In genomic region chr9:131237311-131237710, GRCh38 we compare ENCODE assay signal across 9 cellular contexts. TPM values are rescaled to one million over a fixed set of nuclear protein-coding genes. Genes with fewer than 3 reads are reported as not detected.
DNase-seq lines count a peak whose midpoint lies in the region; ATAC-seq, FAIRE-seq and TF ChIP-seq lines count a peak whose summit lies in the region.
"Had no signal": no experiment of that assay in that cellular context is flagged by ENCODE, and none has a peak within 500 bp of the region (broad histone marks: within the 10 kb centered on the region; RNA-seq: fewer than 3 reads in every experiment).

No MANE protein-coding gene starts in this region.

- peaks cover 16% of the 10 kb centered on the region for H3K36me3 Mint-ChIP-seq in activated CD4-positive, alpha-beta memory T cell treated with anti-CD3 and anti-CD28 coated beads for 36 hours

- H3K4me1 Mint-ChIP-seq in activated CD4-positive, alpha-beta memory T cell treated with anti-CD3 and anti-CD28 coated beads for 36 hours (ENCODE audit: low read depth) = peaks cover 49% of the 10 kb centered on the region

- TF ChIP-seq CTCF in heart right ventricle (IDR thresholded peaks at IDR 0.05) (no peak), kidney (IDR thresholded peaks at IDR 0.05; ENCODE audit: borderline replicate concordance, extremely low read depth, insufficient read depth) (no peak), upper lobe of left lung (IDR thresholded peaks at IDR 0.05) (no peak)

- DNase-seq in heart right ventricle (no peak), left ventricle myocardium superior (no peak), kidney (peak; percentile 46), upper lobe of left lung (no peak), midbrain (lab: John Stamatoyannopoulos, UW) (no peak), epidermal melanocyte (ENCODE audit: insufficient read length, low spot score) (no peak), NCI-H1105 (lab: John Stamatoyannopoulos, UW) (no peak)
- no peak for DNase-seq in activated CD4-positive, alpha-beta memory T cell treated with anti-CD3 and anti-CD28 coated beads for 36 hours

- H3K9ac ChIP-seq in kidney (ENCODE audit: low read length in 2 of 2) = no peak overlapping the region
- H3K9ac ChIP-seq: parathyroid adenoma had no signal

- H3K27me3 ChIP-seq in heart right ventricle (no peaks in the 10 kb centered on the region), upper lobe of left lung (no peaks in the 10 kb centered on the region)

- H3K36me3 ChIP-seq in heart right ventricle (peaks cover 0 to 35% (median 17%) of the 10 kb centered on the region in 9 donors), kidney (ENCODE audit: control insufficient read depth in 1 of 2, insufficient read depth in 2 of 2, low read length in 2 of 2) (peaks cover 13 to 14% of the 10 kb centered on the region in 2 donors), upper lobe of left lung (peaks cover 4 to 27% (median 23%) of the 10 kb centered on the region in 4 donors)

- H3K27ac Mint-ChIP-seq in activated CD4-positive, alpha-beta memory T cell treated with anti-CD3 and anti-CD28 coated beads for 36 hours = peak overlapping the region; percentile 94

- no peak for TF ChIP-seq EP300 in upper lobe of left lung (IDR thresholded peaks at IDR 0.05)

- intact Hi-C loops in heart right ventricle (cut with DNase I) = loop anchor here in 7 of 10 donors (5.0 to 10.0 kb wide), 3 partner anchors 40 to 100 kb away; partner anchors contain the start of gene FAM78A (in 3 of the 7)
- intact Hi-C loops in left ventricle myocardium superior (cut with micrococcal nuclease) = no loop called here
- intact Hi-C loops in activated CD4-positive, alpha-beta memory T cell treated with anti-CD3 and anti-CD28 coated beads for 36 hours (cut with micrococcal nuclease) = loop anchor here (5.0 kb wide), 1 partner anchor 100 kb away; no protein-coding TSS in a partner anchor
- intact Hi-C loops in kidney (cut with DNase I) = no loop called here

- no peak for TF ChIP-seq POLR2A in upper lobe of left lung (IDR thresholded peaks at IDR 0.05)

- CTCF ChIA-PET in activated CD4-positive, alpha-beta memory T cell treated with anti-CD3 and anti-CD28 coated beads for 36 hours (lab: Charles Lee) = interaction anchor here (0.7 to 1.2 kb wide), 4 partner anchors 15 to 39 kb away, joined by 3 read pairs; partner anchors contain the start of gene FAM78A

- no peaks in the 10 kb centered on the region for H3K9me3 Mint-ChIP-seq in activated CD4-positive, alpha-beta memory T cell treated with anti-CD3 and anti-CD28 coated beads for 36 hours

- H3K27me3 Mint-ChIP-seq in activated CD4-positive, alpha-beta memory T cell treated with anti-CD3 and anti-CD28 coated beads for 36 hours = no peaks in the 10 kb centered on the region

- H3K4me1 ChIP-seq in heart right ventricle (peaks cover 10 to 62% (median 43%) of the 10 kb centered on the region in 9 donors), kidney (ENCODE audit: control insufficient read depth in 1 of 2, insufficient read depth in 1 of 2, low read depth in 1 of 2, low read length in 2 of 2) (peaks cover 0 to 3% of the 10 kb centered on the region in 2 donors), upper lobe of left lung (peaks cover 20 to 28% (median 25%) of the 10 kb centered on the region in 4 donors)

- peak overlapping the region; percentile 37 for H3K4me3 Mint-ChIP-seq in activated CD4-positive, alpha-beta memory T cell treated with anti-CD3 and anti-CD28 coated beads for 36 hours

- no peak for ATAC-seq in heart right ventricle
- ATAC-seq in left ventricle myocardium superior = no peak
- ATAC-seq in upper lobe of left lung (ENCODE audit: low FRiP score in 2 of 2) = no peak

- H3K9me3 ChIP-seq in heart right ventricle (no peaks in the 10 kb centered on the region), kidney (ENCODE audit: control insufficient read depth in 1 of 2, low read length in 2 of 2) (no peaks in the 10 kb centered on the region), upper lobe of left lung (no peaks in the 10 kb centered on the region)

- POLR2A ChIA-PET in activated CD4-positive, alpha-beta memory T cell treated with anti-CD3 and anti-CD28 coated beads for 36 hours (lab: Charles Lee) = interaction anchor here (0.6 to 2.5 kb wide), 4 partner anchors 15 to 39 kb away, joined by 3 to 14 read pairs (median 9); partner anchors contain the start of gene FAM78A

- H3K27ac ChIP-seq in heart right ventricle (peak overlapping the region in 8 of 10 donors; percentile 78 to 95 (median 90)), kidney (ENCODE audit: low read depth in 2 of 2, low read length in 2 of 2) (no peak overlapping the region), upper lobe of left lung (peak overlapping the region in 3 of 4 donors; percentile 73 to 77 (median 76))
- H3K27ac ChIP-seq: parathyroid adenoma had no signal

- WGBS in heart right ventricle, 2 donors = 40 to 45% methylated on average over 7 of the region's 7 CpGs
- 40 to 55% methylated on average over 7 of the region's 7 CpGs for WGBS in upper lobe of left lung, 2 donors

- H3K4me3 ChIP-seq in heart right ventricle (peak overlapping the region in 1 of 10 donors; percentile 25), kidney (ENCODE audit: low read length in 2 of 2) (no peak overlapping the region), upper lobe of left lung (peak overlapping the region in 1 of 4 donors; percentile 9)

- no peak for FAIRE-seq in kidney (lab: Jason Lieb, UNC)

RNA-seq across cellular contexts. Expression of gene FAM78A, which starts 39.0 kb away (rescaled TPM):
- total RNA-seq in heart right ventricle = 10 to 100 TPM; 21.0 to 53.1 (median 32.3) TPM
- 10 to 100 TPM in 1 of 2 donors, 1 to 10 TPM in 1; 7.0 to 27.3 TPM for polyA plus RNA-seq in heart right ventricle
- total RNA-seq in left ventricle myocardium superior = 69.1 TPM
- 10 to 100 TPM; 34.0 to 36.2 TPM for total RNA-seq in activated CD4-positive, alpha-beta memory T cell treated with anti-CD3 and anti-CD28 coated beads for 36 hours
- 6.1 TPM for total RNA-seq in kidney
- 1.6 TPM for polyA plus RNA-seq in kidney (ENCODE audit: insufficient read depth, low read depth, low replicate concordance)
- 10 to 100 TPM in 2 of 6 donors, 1 to 10 TPM in 4; 4.5 to 19.1 (median 9.3) TPM for total RNA-seq in upper lobe of left lung

RNA-seq across cellular contexts. Expression of gene PLPP7, which starts 52.2 kb away (rescaled TPM):
- total RNA-seq in heart right ventricle = 100 to 1,000 TPM in 5 of 10 donors, 10 to 100 TPM in 5; 76.1 to 140 (median 102) TPM
- 100 to 1,000 TPM in 1 of 2 donors, 10 to 100 TPM in 1; 42.6 to 129 TPM for polyA plus RNA-seq in heart right ventricle
- 127 TPM for total RNA-seq in left ventricle myocardium superior
- total RNA-seq in activated CD4-positive, alpha-beta memory T cell treated with anti-CD3 and anti-CD28 coated beads for 36 hours = not detected
- total RNA-seq in kidney = 4.0 TPM
- polyA plus RNA-seq in kidney (ENCODE audit: insufficient read depth, low read depth, low replicate concordance) = 5.5 TPM
- 1 to 10 TPM in 4 of 6 donors, under 1 TPM in 2; 0.76 to 3.2 (median 1.6) TPM for total RNA-seq in upper lobe of left lung

Comparison
In these comparisons a context has a peak if more than half of its experiments do, and no peak if none do; other contexts are left out.
1. intact Hi-C loops: an anchor here in heart right ventricle (5.0 to 10.0 kb wide) and activated CD4-positive, alpha-beta memory T cell treated with anti-CD3 and anti-CD28 coated beads for 36 hours (5.0 kb wide); none called in left ventricle myocardium superior and kidney.
2. H3K27ac ChIP-seq: peak in heart right ventricle (8 of 10) and upper lobe of left lung (3 of 4); none in kidney (0 of 2).
3. RNA of gene PLPP7, which starts 52.2 kb away (total RNA-seq): 127 TPM in left ventricle myocardium superior (single experiment) and 76.1 to 140 TPM in heart right ventricle; 4.0 TPM in kidney (single experiment), 0.76 to 3.2 TPM in upper lobe of left lung and not detected in activated CD4-positive, alpha-beta memory T cell treated with anti-CD3 and anti-CD28 coated beads for 36 hours; every median in the first group is over 10 times any median in the second.